Comparison of ENCODE assay signal across 16 cellular contexts in the genomic region with DNA sequence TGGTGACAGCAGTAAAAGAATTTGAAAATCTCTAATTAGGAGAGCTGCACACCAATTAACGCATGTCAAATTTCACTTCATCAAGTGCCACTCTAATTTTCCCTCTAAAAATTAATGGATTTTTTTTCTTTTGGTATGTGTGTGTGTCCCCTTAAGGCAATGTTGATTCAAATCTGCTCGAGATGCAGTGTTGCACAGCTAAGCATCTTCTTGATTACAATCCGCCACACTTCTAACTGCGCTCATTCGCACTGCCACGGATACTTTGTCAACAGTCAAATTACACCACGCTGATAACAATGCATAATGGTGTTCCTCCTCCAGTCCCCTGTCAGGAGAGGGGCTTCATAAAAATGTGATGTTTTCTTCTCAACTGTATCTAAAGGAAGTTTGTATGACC.
A peak's percentile ranks its signal among the peaks of the same experiment; 100 is the strongest.
DNase-seq lines count a peak whose midpoint lies in the region; ATAC-seq and TF ChIP-seq lines count a peak whose summit lies in the region.
"Had no signal": no experiment of that assay in that cellular context is flagged by ENCODE, and none has a peak within 500 bp of the region (broad histone marks: within the 10 kb centered on the region; RNA-seq: fewer than 3 reads in every experiment).

No MANE protein-coding gene starts in this region.

- no peaks in the 10 kb centered on the region for H3K79me1 ChIP-seq in IMR-90 (ENCODE audit: low read depth in 1 of 2, low read length in 2 of 2)

- H3K56ac ChIP-seq in IMR-90 (ENCODE audit: extremely low read depth, insufficient read depth, low read length): no peak overlapping the region

- CTCF ChIA-PET in IMR-90 (lab: Yijun Ruan, JAX): interaction anchor here (0.6 kb wide), 1 partner anchor 34 kb away, joined by 3 read pairs; no protein-coding TSS in a partner anchor

- no peak overlapping the region for H3K4me2 ChIP-seq in IMR-90 (ENCODE audit: low read depth, low read length)
- H3K4me2 ChIP-seq: KMS-11, SK-N-SH had no signal

- no peak for TF ChIP-seq EP300 in transverse colon (IDR thresholded peaks at IDR 0.05; ENCODE audit: low read depth)

- H3K36me3 ChIP-seq in IMR-90 (ENCODE audit: control insufficient read depth, insufficient read depth, low read length): no peaks in the 10 kb centered on the region
- no peaks in the 10 kb centered on the region for H3K36me3 ChIP-seq in lower lobe of right lung
- no peaks in the 10 kb centered on the region for H3K36me3 ChIP-seq in transverse colon
- H3K36me3 ChIP-seq: gastrocnemius medialis had no signal

- DNase-seq in IMR-90: no peak
- peak; percentile 79 for DNase-seq in NCI-H526 treated with DMSO at 0.1 percent for 48 hours (lab: John Stamatoyannopoulos, UW)
- no peak for DNase-seq in lower lobe of right lung
- DNase-seq in transverse colon: no peak
- DNase-seq in NOMO-1 treated with dmso at 0.1 percent for 144 hours (lab: John Stamatoyannopoulos, UW; ENCODE audit: unreplicated experiment): no peak
- DNase-seq in stimulated activated CD4-positive, alpha-beta T cell treated with anti-CD3 and anti-CD28 coated beads, Interleukin-12 subunit alpha, Interleukin-12 subunit beta, amount 100 ng/mL, for 4 hours: no peak
- DNase-seq in HuH-7.5 (ENCODE audit: low spot score): no peak
- DNase-seq: activated CD4-positive, CD25-positive, alpha-beta regulatory T cell treated with anti-CD3 and anti-CD28 coated beads, Interleukin-2, amount 50 U/mL, for 72 hours; dermis blood vessel endothelial cell; gastrocnemius medialis; NCI-H1092 treated with DMSO at 0.1 percent for 48 hours; PC-3; SK-N-SH; stimulated activated CD4-positive, alpha-beta T cell treated with anti-CD3 and anti-CD28 coated beads, Interleukin-2, amount 100 ng/mL, for 48 hours; T1000 had no signal

- ATAC-seq in IMR-90 (ENCODE audit: low read depth) (no peak), lower lobe of right lung (no peak)
- ATAC-seq: gastrocnemius medialis, PC-3 had no signal

- H3K9ac ChIP-seq in IMR-90 (ENCODE audit: low read depth, low read length): no peak overlapping the region
- H3K9ac ChIP-seq: KMS-11, SK-N-SH had no signal

- H3K4me1 ChIP-seq in IMR-90 (ENCODE audit: control insufficient read depth, insufficient read depth, low read length) (peaks cover 2% of the 10 kb centered on the region; the same call in 1 of the 2 replicates), lower lobe of right lung (no peaks in the 10 kb centered on the region), transverse colon (peaks cover 0 to 18% (median 6%) of the 10 kb centered on the region in 4 donors)
- H3K4me1 ChIP-seq: gastrocnemius medialis had no signal

- TF ChIP-seq POLR2A in IMR-90 (IDR thresholded peaks at IDR 0.05; ENCODE audit: low read depth, low read length) (no peak), transverse colon (IDR thresholded peaks at IDR 0.05) (no peak)

- H4K20me1 ChIP-seq in IMR-90 (ENCODE audit: insufficient read depth, low read length): no peaks in the 10 kb centered on the region

- no peak overlapping the region for H2AFZ ChIP-seq in IMR-90 (replicated peaks; ENCODE audit: low read length, poor library complexity)

- no peak overlapping the region for H2BK5ac ChIP-seq in IMR-90 (ENCODE audit: low read depth, low read length, poor library complexity, severe bottlenecking)

- H3K23ac ChIP-seq in IMR-90 (ENCODE audit: low read depth, low read length): no peak overlapping the region

- H4K8ac ChIP-seq in IMR-90 (ENCODE audit: low read depth in 2 of 2, low read length in 2 of 2): no peak overlapping the region

- no peak overlapping the region for H3K4ac ChIP-seq in IMR-90 (ENCODE audit: low read depth, low read length)

- BruUV-seq in IMR-90 (replicated peaks; lab: Mats Ljungman, UMichigan): no TSS peak

- no peak for TF ChIP-seq CTCF in IMR-90 (conservative IDR thresholded peaks at IDR 0.05; ENCODE audit: low read depth, low read length)
- TF ChIP-seq CTCF in lower lobe of right lung (IDR thresholded peaks at IDR 0.05): no peak
- no peak for TF ChIP-seq CTCF in transverse colon (IDR thresholded peaks at IDR 0.05)

- H4K91ac ChIP-seq in IMR-90 (ENCODE audit: insufficient read depth, low read depth, low read length): no peak overlapping the region

- no peak overlapping the region for H4K5ac ChIP-seq in IMR-90 (ENCODE audit: low read depth, low read length)

- dilution Hi-C loops in IMR-90 (cut with HindIII; ENCODE audit: low sequenced_read_pairs, unreplicated experiment): no loop called here

- no peak for TF ChIP-seq RAD21 in IMR-90 (IDR thresholded peaks at IDR 0.05; ENCODE audit: low read length)

- POLR2A ChIA-PET in IMR-90 (lab: Charles Lee; ENCODE audit: unreplicated experiment): no interaction called here

- no peak overlapping the region for H2BK15ac ChIP-seq in IMR-90 (ENCODE audit: low read depth, low read length)

- intact Hi-C loops in IMR-90 (cut with micrococcal nuclease): no loop called here
- intact Hi-C loops in lower lobe of right lung (cut with DNase I): no loop called here
- intact Hi-C loops in transverse colon (cut with DNase I; ENCODE audit: low total_unique reads): loop anchor here (10.0 kb wide), 1 partner anchor 518 kb away; no protein-coding TSS in a partner anchor

- H3K27me3 ChIP-seq in IMR-90 (ENCODE audit: control insufficient read depth, insufficient read depth, low read length) (no peaks in the 10 kb centered on the region), lower lobe of right lung (ENCODE audit: low read depth) (no peaks in the 10 kb centered on the region), transverse colon (no peaks in the 10 kb centered on the region)

- H3K9me1 ChIP-seq in IMR-90 (ENCODE audit: insufficient read depth, low read length): no peaks in the 10 kb centered on the region

- in situ Hi-C loops in IMR-90 (cut with MboI; ENCODE audit: low sequenced_read_pairs): no loop called here
- in situ Hi-C loops in transverse colon (cut with MboI; ENCODE audit: low pct_ligation_motif_present in 1 of 4, low pct_unique_long_range_greater_than_20kb in 1 of 4, low sequenced_read_pairs in 3 of 4): loop anchor here in 3 of 4 donors (10.0 to 25.0 kb wide), 2 partner anchors 259 to 262 kb away; partner anchors contain the start of gene MEIS1 (in 3 of the 3)

- H3K4me3 ChIP-seq in IMR-90 (ENCODE audit: insufficient read depth, low read depth, low read length): no peak overlapping the region
- no peak overlapping the region for H3K4me3 ChIP-seq in lower lobe of right lung
- H3K4me3 ChIP-seq in transverse colon: no peak overlapping the region
- H3K4me3 ChIP-seq: gastrocnemius medialis had no signal

- H2AK5ac ChIP-seq in IMR-90 (ENCODE audit: low read depth, low read length): peak overlapping the region; percentile 67; the same call in 1 of the 2 replicates

- no CpG with 5 or more reads among the region's 7 CpGs for WGBS in IMR-90 (ENCODE audit: extremely low coverage in 2 of 2, insufficient read length in 1 of 2), 2 experiments
- 23 to 39% methylated on average over 7 of the region's 7 CpGs for WGBS in transverse colon (ENCODE audit: low coverage in 1 of 2), 2 donors

- no peak overlapping the region for H3K18ac ChIP-seq in IMR-90 (ENCODE audit: low read depth, low read length)

- H3K14ac ChIP-seq in IMR-90 (replicated peaks; ENCODE audit: low read depth, low read length): no peak overlapping the region

- peak overlapping the region; percentile 20; the same call in 1 of the 2 replicates for H2BK120ac ChIP-seq in IMR-90 (ENCODE audit: low read depth, low read length)

- H3K9me3 ChIP-seq in IMR-90 (ENCODE audit: control insufficient read depth, insufficient read depth, low read length): no peaks in the 10 kb centered on the region
- H3K9me3 ChIP-seq in lower lobe of right lung: no peaks in the 10 kb centered on the region
- no peaks in the 10 kb centered on the region for H3K9me3 ChIP-seq in transverse colon
- H3K9me3 ChIP-seq: gastrocnemius medialis, SK-N-SH had no signal

- H3K27ac ChIP-seq in IMR-90 (ENCODE audit: insufficient read depth, low read length) (no peak overlapping the region), lower lobe of right lung (peak overlapping the region; percentile 0), transverse colon (peak overlapping the region; percentile 31 to 79 (median 76))
- H3K27ac ChIP-seq: gastrocnemius medialis, KMS-11 had no signal

- H2AK9ac ChIP-seq in IMR-90 (replicated peaks; ENCODE audit: low read depth, low read length, poor library complexity): no peak overlapping the region

- H2BK20ac ChIP-seq in IMR-90 (ENCODE audit: low read depth, low read length): no peak overlapping the region

TF ChIP-seq in IMR-90, 13 proteins besides CTCF, POLR2A, EP300 and RAD21:
- TF ChIP-seq RFX5 (IDR thresholded peaks at IDR 0.05; ENCODE audit: low read depth, low read length): no peak
- TF ChIP-seq BHLHE40 (IDR thresholded peaks at IDR 0.05; ENCODE audit: low read depth, low read length): no peak
- TF ChIP-seq CHD1 (IDR thresholded peaks at IDR 0.05; ENCODE audit: low read depth, low read length): no peak
- TF ChIP-seq MAFK (IDR thresholded peaks at IDR 0.05; ENCODE audit: low read depth, low read length): no peak
- no peak for TF ChIP-seq FOS (IDR thresholded peaks at IDR 0.05; ENCODE audit: low read depth, low read length)
- no peak for TF ChIP-seq NFE2L2 (IDR thresholded peaks at IDR 0.05; ENCODE audit: low read depth, low read length)
- TF ChIP-seq RCOR1 (IDR thresholded peaks at IDR 0.05; ENCODE audit: insufficient replicate concordance, low read length): no peak
- TF ChIP-seq MAZ (IDR thresholded peaks at IDR 0.05; ENCODE audit: borderline replicate concordance, low read depth, low read length): no peak
- no peak for TF ChIP-seq USF2 (IDR thresholded peaks at IDR 0.05; ENCODE audit: low read depth, low read length)
- TF ChIP-seq MXI1 (IDR thresholded peaks at IDR 0.05; ENCODE audit: borderline replicate concordance, low read depth, low read length): no peak
- TF ChIP-seq ELK1 (IDR thresholded peaks at IDR 0.05; ENCODE audit: borderline replicate concordance, low read depth, low read length): no peak
TF ChIP-seq in IMR-90: peak in this region for 0.
